8 cellular contexts compared by ENCODE assay signal in the genomic region with DNA sequence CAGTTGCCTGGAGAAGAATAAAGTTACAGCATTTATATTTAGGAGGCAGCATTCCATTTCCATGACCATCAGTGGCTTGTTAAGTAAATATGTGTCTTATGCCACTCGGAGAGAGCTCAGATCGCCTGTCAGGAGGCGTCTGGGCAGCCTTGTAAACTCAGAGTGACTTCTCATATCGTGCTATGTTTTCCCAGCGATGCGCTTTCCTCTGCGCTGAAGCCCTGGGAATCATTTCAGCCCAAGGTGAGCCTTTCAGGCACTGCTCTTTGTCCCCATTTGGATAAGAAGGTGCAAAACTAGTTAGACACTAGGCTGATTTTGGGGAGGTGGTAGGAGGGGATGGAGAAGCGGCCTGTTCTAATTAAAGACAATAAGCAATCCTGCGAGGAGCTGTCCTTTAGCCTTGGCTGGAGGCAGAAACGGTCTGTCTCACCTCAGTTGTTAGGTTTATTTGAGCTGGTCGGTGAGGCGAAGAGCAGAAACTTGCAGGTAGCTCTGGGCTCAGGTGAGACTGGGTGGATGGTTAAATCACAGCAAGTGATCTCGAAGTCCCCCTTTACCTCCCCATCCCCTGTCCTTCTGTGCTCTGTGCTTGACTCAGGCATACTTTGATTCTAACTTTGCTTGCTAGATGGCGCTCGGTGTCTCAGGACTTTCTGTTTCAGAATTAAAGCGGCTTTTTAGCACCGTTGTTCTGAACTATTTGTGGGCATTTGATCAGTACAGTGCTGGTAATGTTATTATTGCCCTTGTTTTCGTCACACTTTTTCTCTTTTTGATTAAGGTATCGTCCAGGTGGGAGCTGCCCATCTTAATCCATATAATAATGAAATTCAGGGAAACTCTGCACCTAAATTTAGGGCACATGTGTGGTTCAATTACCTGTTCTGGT. TPM values are rescaled to one million over a fixed set of nuclear protein-coding genes. Genes with fewer than 3 reads are reported as not detected.
A peak's percentile ranks its signal among the peaks of the same experiment; 100 is the strongest.
DNase-seq lines count a peak whose midpoint lies in the region; ATAC-seq and TF ChIP-seq lines count a peak whose summit lies in the region.

No MANE protein-coding gene starts in this region.

- H3K4me2 ChIP-seq in GM23248 (ENCODE audit: unreplicated experiment), result peak overlapping the region; percentile 86
- H3K4me2 ChIP-seq in skeletal muscle satellite cell (ENCODE audit: low read length), result peak overlapping the region; percentile 92

- H2AFZ ChIP-seq in GM23248, result peak overlapping the region; percentile 31; the same call in 1 of the 2 replicates

- H3K4me1 ChIP-seq in GM23248 (ENCODE audit: insufficient read depth), result peaks cover 15% of the 10 kb centered on the region
- peaks cover 24% of the 10 kb centered on the region for H3K4me1 ChIP-seq in skeletal muscle satellite cell (ENCODE audit: control insufficient read depth, insufficient read depth, low read length)

- no peaks in the 10 kb centered on the region for H3K9me2 ChIP-seq in GM23248 (ENCODE audit: insufficient read depth)

- no peak overlapping the region for H3K27ac ChIP-seq in GM23248

- H3K4me3 ChIP-seq in GM23248 (peak overlapping the region; percentile 64), WI38 (ENCODE audit: low read depth, low read length) (peak overlapping the region; percentile 56), skeletal muscle satellite cell (ENCODE audit: low read length) (peak overlapping the region; percentile 67)

- H3K9me3 Mint-ChIP-seq in activated naive CD4-positive, alpha-beta T cell treated with anti-CD3 and anti-CD28 coated beads, Interleukin-2, amount 10 ng/mL, durations not matched to agents 7 days and 5 days, result no peaks in the 10 kb centered on the region

- H3K4me3 Mint-ChIP-seq in activated naive CD4-positive, alpha-beta T cell treated with anti-CD3 and anti-CD28 coated beads, Interleukin-2, amount 10 ng/mL, durations not matched to agents 7 days and 5 days, result no peak overlapping the region

- no peaks in the 10 kb centered on the region for H3K79me2 ChIP-seq in GM23248 (ENCODE audit: insufficient read depth)

- H3K9ac ChIP-seq in GM23248 (no peak overlapping the region), skeletal muscle satellite cell (ENCODE audit: low read depth, low read length) (peak overlapping the region; percentile 54)

- TF ChIP-seq CTCF in WI38 (IDR thresholded peaks at IDR 0.05; ENCODE audit: low read depth, low read length), result 0 out of 2 replicates have a peak, but pooled peaks have one; percentile 28

- peak; percentile 28 for ATAC-seq in Right ventricle myocardium inferior
- peak; percentile 53 to 71 for ATAC-seq in left cardiac atrium

- in situ Hi-C loops in GM23248 (cut with MboI), result no loop called here

- H3K36me3 Mint-ChIP-seq in activated naive CD4-positive, alpha-beta T cell treated with anti-CD3 and anti-CD28 coated beads, Interleukin-2, amount 10 ng/mL, durations not matched to agents 7 days and 5 days, result peaks cover 4% of the 10 kb centered on the region

- peaks cover 86% of the 10 kb centered on the region for H3K27me3 Mint-ChIP-seq in activated naive CD4-positive, alpha-beta T cell treated with anti-CD3 and anti-CD28 coated beads, Interleukin-2, amount 10 ng/mL, durations not matched to agents 7 days and 5 days

- CTCF ChIA-PET in activated naive CD4-positive, alpha-beta T cell treated with anti-CD3 and anti-CD28 coated beads, Interleukin-2, amount 10 ng/mL, durations not matched to agents 7 days and 5 days (lab: Charles Lee), result interaction anchor here (0.7 to 5.0 kb wide), 18 partner anchors 12 to 1243 kb away, joined by 3 to 50 read pairs (median 4); no protein-coding TSS in a partner anchor

- no peaks in the 10 kb centered on the region for H4K20me1 ChIP-seq in GM23248 (ENCODE audit: insufficient read depth)

- H3K36me3 ChIP-seq in GM23248 (ENCODE audit: low read depth) (no peaks in the 10 kb centered on the region), skeletal muscle satellite cell (ENCODE audit: insufficient read depth, low read length) (no peaks in the 10 kb centered on the region)

- 5 to 8% methylated on average over 19 of the region's 19 CpGs for WGBS in GM23248 (ENCODE audit: low coverage in 1 of 2, low lambda C conversion rate in 2 of 2, missing lambda C conversion rate in 2 of 2), 2 experiments

- H3F3A ChIP-seq in GM23248 (ENCODE audit: insufficient read depth), result peaks cover 12% of the 10 kb centered on the region; the same call in 1 of the 2 replicates

- peaks cover 7% of the 10 kb centered on the region for H3K4me1 Mint-ChIP-seq in activated naive CD4-positive, alpha-beta T cell treated with anti-CD3 and anti-CD28 coated beads, Interleukin-2, amount 10 ng/mL, durations not matched to agents 7 days and 5 days

- DNase-seq in Right ventricle myocardium inferior (ENCODE audit: missing footprints) (no peak), cardiac septum (ENCODE audit: low spot score) (no peak), GM23248 (peak; percentile 74), LoVo (ENCODE audit: low spot score) (peak; percentile 47), left cardiac atrium (no peak)
- DNase-seq in activated naive CD4-positive, alpha-beta T cell treated with anti-CD3 and anti-CD28 coated beads, Interleukin-2, amount 10 ng/mL, durations not matched to agents 7 days and 5 days, result no peak

- no peaks in the 10 kb centered on the region for H3K9me3 ChIP-seq in GM23248 (ENCODE audit: low read depth)
- H3K9me3 ChIP-seq in skeletal muscle satellite cell (replicated peaks; ENCODE audit: low read length), result no peaks in the 10 kb centered on the region

- no peak overlapping the region for H3K27ac Mint-ChIP-seq in activated naive CD4-positive, alpha-beta T cell treated with anti-CD3 and anti-CD28 coated beads, Interleukin-2, amount 10 ng/mL, durations not matched to agents 7 days and 5 days

- intact Hi-C loops in Right ventricle myocardium inferior (cut with DNase I) (no loop called here), cardiac septum (cut with DNase I) (loop anchor here (2.0 kb wide), 1 partner anchor 193 kb away; no protein-coding TSS in a partner anchor), left cardiac atrium (cut with DNase I) (loop anchor here in 1 of 2 donors (5.0 kb wide), 1 partner anchor 195 kb away; no protein-coding TSS in a partner anchor)

- H3K27me3 ChIP-seq in GM23248 (replicated peaks; ENCODE audit: insufficient read depth), result peaks cover 83% of the 10 kb centered on the region
- peaks cover 41% of the 10 kb centered on the region for H3K27me3 ChIP-seq in skeletal muscle satellite cell (ENCODE audit: control insufficient read depth, insufficient read depth, low read length)

RNA-seq across cellular contexts. Expression of a gene that starts 24.6 kb away (rescaled TPM):
- total RNA-seq in Right ventricle myocardium inferior, result 1.3 TPM
- 0.73 TPM for total RNA-seq in cardiac septum
- total RNA-seq in GM23248 (2014; rRNA removed; shearing (Covaris generic)), result 14.3 and 17.1 TPM in 2 replicates
- polyA plus RNA-seq in GM23248 (2016; fragmentation: Nextera tagmentation; extraction: Ambion mirVana), result 4.5 and 5.6 TPM in 2 replicates
- 10 to 100 TPM; 17.9 to 41.8 TPM for total RNA-seq in left cardiac atrium
- 15.7 and 19.5 TPM in 2 replicates for total RNA-seq in skeletal muscle satellite cell (2012; rRNA removed)

RNA-seq across cellular contexts. Expression of a gene that starts 26.6 kb away (rescaled TPM):
- total RNA-seq in Right ventricle myocardium inferior, result 0.60 TPM
- 0.89 TPM for total RNA-seq in cardiac septum
- 8.3 and 13.4 TPM in 2 replicates for total RNA-seq in GM23248 (2014; rRNA removed; shearing (Covaris generic))
- 33.7 and 36.0 TPM in 2 replicates for polyA plus RNA-seq in GM23248 (2016; fragmentation: Nextera tagmentation; extraction: Ambion mirVana)
- total RNA-seq in left cardiac atrium, result 10 to 100 TPM; 10.5 to 11.9 TPM
- total RNA-seq in skeletal muscle satellite cell (2012; rRNA removed), result 11.6 and 18.8 TPM in 2 replicates

Comparison
In these comparisons a context has a peak if more than half of its experiments do, and no peak if none do; other contexts are left out.
1. DNase-seq: peak in GM23248 (single experiment) and LoVo (single experiment); none in Right ventricle myocardium inferior (single experiment), cardiac septum (single experiment), left cardiac atrium (single experiment) and activated naive CD4-positive, alpha-beta T cell treated with anti-CD3 and anti-CD28 coated beads, Interleukin-2, amount 10 ng/mL, durations not matched to agents 7 days and 5 days (single experiment).
2. Peak in every context shown above with its lines, with median percentiles within 50 percentile points of each other: H3K4me3 ChIP-seq.